In the genomic region with DNA sequence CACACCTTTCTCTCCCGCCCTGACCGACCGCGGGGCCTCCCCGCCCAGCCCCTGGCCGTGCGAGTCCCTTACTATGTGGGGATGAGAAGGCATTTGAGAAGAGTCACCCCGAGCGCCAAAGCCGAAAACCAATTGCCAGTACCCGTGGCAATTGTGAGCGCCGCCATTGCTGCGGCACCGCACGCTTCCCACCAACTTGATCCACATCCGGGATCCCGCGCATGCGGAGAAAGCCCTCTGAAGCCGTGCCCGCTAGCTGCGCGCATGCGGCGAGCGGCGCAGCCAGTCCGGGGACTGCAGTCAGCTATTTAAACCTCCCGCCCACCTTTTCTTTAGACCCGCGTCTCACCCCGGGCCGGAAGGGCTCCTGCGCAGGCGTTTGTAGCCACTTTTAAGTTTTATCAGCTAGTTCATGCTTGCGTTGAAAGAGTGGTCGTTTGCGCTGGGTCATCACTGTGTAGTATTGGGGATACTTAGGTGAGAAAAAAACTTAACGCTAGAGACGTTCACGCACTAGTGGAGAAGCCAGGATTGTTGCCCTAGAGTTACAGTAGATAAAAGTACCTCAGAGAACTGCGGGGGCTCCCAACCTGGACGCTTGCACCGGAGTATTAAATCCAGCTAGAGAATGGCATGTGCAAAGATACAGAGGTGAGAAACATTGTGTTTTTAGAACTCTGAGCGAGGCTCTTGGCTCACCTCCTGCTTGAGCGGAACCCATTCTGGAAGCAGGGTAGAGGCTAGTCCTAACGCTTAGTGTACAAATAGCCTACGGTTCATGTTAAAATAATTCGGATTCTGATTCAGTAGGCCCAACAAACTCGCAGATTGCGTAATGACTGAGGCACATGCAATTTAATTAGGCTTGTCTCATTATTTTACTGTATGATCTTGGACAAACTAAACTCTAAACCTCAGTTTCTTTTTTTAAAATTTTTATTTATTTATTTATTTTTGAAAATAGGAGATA, we compare ENCODE assay signal across 1 cellular context.
A peak's percentile ranks its signal among the peaks of the same experiment; 100 is the strongest.
TF ChIP-seq lines count a peak whose summit lies in the region.

A gene (minus strand): TSS at position 205 of the 970 bp plus-strand sequence. CDS start 38 bp downstream, at position 167.

TF ChIP-seq in HEK293, 187 proteins besides CTCF, POLR2A, EP300 and RAD21 (continued from another document and continues in another):
- TF ChIP-seq, protein P1, sequence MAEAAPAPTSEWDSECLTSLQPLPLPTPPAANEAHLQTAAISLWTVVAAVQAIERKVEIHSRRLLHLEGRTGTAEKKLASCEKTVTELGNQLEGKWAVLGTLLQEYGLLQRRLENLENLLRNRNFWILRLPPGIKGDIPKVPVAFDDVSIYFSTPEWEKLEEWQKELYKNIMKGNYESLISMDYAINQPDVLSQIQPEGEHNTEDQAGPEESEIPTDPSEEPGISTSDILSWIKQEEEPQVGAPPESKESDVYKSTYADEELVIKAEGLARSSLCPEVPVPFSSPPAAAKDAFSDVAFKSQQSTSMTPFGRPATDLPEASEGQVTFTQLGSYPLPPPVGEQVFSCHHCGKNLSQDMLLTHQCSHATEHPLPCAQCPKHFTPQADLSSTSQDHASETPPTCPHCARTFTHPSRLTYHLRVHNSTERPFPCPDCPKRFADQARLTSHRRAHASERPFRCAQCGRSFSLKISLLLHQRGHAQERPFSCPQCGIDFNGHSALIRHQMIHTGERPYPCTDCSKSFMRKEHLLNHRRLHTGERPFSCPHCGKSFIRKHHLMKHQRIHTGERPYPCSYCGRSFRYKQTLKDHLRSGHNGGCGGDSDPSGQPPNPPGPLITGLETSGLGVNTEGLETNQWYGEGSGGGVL (tag by site-specific recombination; IDR thresholded peaks at IDR 0.05): no peak
- TF ChIP-seq, protein P2, sequence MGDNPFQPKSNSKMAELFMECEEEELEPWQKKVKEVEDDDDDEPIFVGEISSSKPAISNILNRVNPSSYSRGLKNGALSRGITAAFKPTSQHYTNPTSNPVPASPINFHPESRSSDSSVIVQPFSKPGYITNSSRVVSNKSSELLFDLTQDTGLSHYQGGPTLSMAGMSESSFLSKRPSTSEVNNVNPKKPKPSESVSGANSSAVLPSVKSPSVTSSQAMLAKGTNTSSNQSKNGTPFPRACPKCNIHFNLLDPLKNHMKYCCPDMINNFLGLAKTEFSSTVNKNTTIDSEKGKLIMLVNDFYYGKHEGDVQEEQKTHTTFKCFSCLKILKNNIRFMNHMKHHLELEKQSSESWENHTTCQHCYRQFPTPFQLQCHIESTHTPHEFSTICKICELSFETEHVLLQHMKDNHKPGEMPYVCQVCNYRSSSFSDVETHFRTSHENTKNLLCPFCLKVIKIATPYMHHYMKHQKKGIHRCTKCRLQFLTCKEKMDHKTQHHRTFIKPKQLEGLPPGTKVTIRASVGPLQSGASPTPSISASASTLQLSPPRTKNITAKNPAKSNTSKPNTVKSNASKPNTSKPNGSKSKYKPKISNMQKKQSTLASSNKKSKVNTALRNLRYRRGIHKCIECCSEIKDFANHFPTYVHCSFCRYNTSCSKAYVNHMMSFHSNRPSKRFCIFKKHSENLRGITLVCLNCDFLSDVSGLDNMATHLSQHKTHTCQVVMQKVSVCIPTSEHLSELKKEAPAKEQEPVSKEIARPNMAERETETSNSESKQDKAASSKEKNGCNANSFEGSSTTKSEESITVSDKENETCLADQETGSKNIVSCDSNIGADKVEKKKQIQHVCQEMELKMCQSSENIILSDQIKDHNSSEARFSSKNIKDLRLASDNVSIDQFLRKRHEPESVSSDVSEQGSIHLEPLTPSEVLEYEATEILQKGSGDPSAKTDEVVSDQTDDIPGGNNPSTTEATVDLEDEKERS (tag by site-specific recombination; IDR thresholded peaks at IDR 0.05): no peak
- TF ChIP-seq ZNF514 (tag by site-specific recombination; IDR thresholded peaks at IDR 0.05) (no peak), ZNF792 (tag by site-specific recombination; IDR thresholded peaks at IDR 0.05) (no peak), ZNF776 (tag by site-specific recombination; IDR thresholded peaks at IDR 0.05; ENCODE audit: borderline replicate concordance) (no peak), ZNF501 (tag by site-specific recombination; IDR thresholded peaks at IDR 0.05) (peak; percentile 18; the same call in 1 of the 2 replicates), ZNF202 (tag by site-specific recombination; IDR thresholded peaks at IDR 0.05; ENCODE audit: borderline replicate concordance) (no peak), ZNF560 (tag by site-specific recombination; IDR thresholded peaks at IDR 0.05; ENCODE audit: borderline replicate concordance) (no peak), ZNF670 (tag by site-specific recombination; IDR thresholded peaks at IDR 0.05; ENCODE audit: low read depth) (no peak), ZNF701 (tag by site-specific recombination; IDR thresholded peaks at IDR 0.05) (no peak), ZNF707 (tag by site-specific recombination; IDR thresholded peaks at IDR 0.05) (no peak), ZNF664 (tag by site-specific recombination; IDR thresholded peaks at IDR 0.05) (no peak), FEZF1 (tag by site-specific recombination; IDR thresholded peaks at IDR 0.05) (no peak), HOXD13 (CRISPR knock-in tag; IDR thresholded peaks at IDR 0.05; ENCODE audit: borderline replicate concordance) (0 out of 2 replicates have a peak, but pooled peaks have one; percentile 34), SP7 (tag by site-specific recombination; IDR thresholded peaks at IDR 0.05) (peak; percentile 19; the same call in 1 of the 2 replicates), ZNF48 (tag by site-specific recombination; IDR thresholded peaks at IDR 0.05) (no peak), GLI4 (tag by site-specific recombination; IDR thresholded peaks at IDR 0.05) (no peak), KLF10 (tag by site-specific recombination; IDR thresholded peaks at IDR 0.05) (no peak), ZFP3 (tag by site-specific recombination; IDR thresholded peaks at IDR 0.05; ENCODE audit: low read depth) (peak; percentile 74), ZNF623 (tag by site-specific recombination; IDR thresholded peaks at IDR 0.05) (0 out of 2 replicates have a peak, but pooled peaks have one; percentile 12), EGR2 (tag by site-specific recombination; IDR thresholded peaks at IDR 0.05; ENCODE audit: low read depth) (peak; percentile 53; the same call in 1 of the 2 replicates), ZNF426 (tag by site-specific recombination; IDR thresholded peaks at IDR 0.05) (no peak), ZSCAN30 (tag by site-specific recombination; IDR thresholded peaks at IDR 0.05) (no peak), ZNF621 (tag by site-specific recombination; IDR thresholded peaks at IDR 0.05) (no peak), ZNF157 (tag by site-specific recombination; IDR thresholded peaks at IDR 0.05) (no peak), ZNF302 (tag by site-specific recombination; IDR thresholded peaks at IDR 0.05; ENCODE audit: low read depth) (no peak), MZF1 (tag by site-specific recombination; IDR thresholded peaks at IDR 0.05; ENCODE audit: borderline replicate concordance) (no peak), ZNF174 (tag by site-specific recombination; IDR thresholded peaks at IDR 0.05) (no peak), OSR2 (tag by site-specific recombination; IDR thresholded peaks at IDR 0.05) (no peak), ZNF548 (tag by site-specific recombination; IDR thresholded peaks at IDR 0.05) (no peak), ZSCAN23 (tag by site-specific recombination; IDR thresholded peaks at IDR 0.05) (no peak), ZNF366 (tag by site-specific recombination; conservative IDR thresholded peaks at IDR 0.05) (no peak), ZNF350 (tag by site-specific recombination; IDR thresholded peaks at IDR 0.05) (no peak), ZNF777 (tag by site-specific recombination; IDR thresholded peaks at IDR 0.05; ENCODE audit: borderline replicate concordance) (no peak), ZNF747 (tag by site-specific recombination; IDR thresholded peaks at IDR 0.05) (no peak), ZNF155 (tag by site-specific recombination; IDR thresholded peaks at IDR 0.05) (no peak), ZNF555 (tag by site-specific recombination; conservative IDR thresholded peaks at IDR 0.05) (no peak)
- TF ChIP-seq, protein P3, sequence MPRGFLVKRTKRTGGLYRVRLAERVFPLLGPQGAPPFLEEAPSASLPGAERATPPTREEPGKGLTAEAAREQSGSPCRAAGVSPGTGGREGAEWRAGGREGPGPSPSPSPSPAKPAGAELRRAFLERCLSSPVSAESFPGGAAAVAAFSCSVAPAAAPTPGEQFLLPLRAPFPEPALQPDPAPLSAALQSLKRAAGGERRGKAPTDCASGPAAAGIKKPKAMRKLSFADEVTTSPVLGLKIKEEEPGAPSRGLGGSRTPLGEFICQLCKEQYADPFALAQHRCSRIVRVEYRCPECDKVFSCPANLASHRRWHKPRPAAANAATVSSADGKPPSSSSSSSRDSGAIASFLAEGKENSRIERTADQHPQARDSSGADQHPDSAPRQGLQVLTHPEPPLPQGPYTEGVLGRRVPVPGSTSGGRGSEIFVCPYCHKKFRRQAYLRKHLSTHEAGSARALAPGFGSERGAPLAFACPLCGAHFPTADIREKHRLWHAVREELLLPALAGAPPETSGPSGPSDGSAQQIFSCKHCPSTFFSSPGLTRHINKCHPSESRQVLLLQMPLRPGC (tag by site-specific recombination; IDR thresholded peaks at IDR 0.05): no peak
- TF ChIP-seq, protein P4, sequence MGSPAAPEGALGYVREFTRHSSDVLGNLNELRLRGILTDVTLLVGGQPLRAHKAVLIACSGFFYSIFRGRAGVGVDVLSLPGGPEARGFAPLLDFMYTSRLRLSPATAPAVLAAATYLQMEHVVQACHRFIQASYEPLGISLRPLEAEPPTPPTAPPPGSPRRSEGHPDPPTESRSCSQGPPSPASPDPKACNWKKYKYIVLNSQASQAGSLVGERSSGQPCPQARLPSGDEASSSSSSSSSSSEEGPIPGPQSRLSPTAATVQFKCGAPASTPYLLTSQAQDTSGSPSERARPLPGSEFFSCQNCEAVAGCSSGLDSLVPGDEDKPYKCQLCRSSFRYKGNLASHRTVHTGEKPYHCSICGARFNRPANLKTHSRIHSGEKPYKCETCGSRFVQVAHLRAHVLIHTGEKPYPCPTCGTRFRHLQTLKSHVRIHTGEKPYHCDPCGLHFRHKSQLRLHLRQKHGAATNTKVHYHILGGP (tag by site-specific recombination; IDR thresholded peaks at IDR 0.05): no peak
- TF ChIP-seq, protein P5, sequence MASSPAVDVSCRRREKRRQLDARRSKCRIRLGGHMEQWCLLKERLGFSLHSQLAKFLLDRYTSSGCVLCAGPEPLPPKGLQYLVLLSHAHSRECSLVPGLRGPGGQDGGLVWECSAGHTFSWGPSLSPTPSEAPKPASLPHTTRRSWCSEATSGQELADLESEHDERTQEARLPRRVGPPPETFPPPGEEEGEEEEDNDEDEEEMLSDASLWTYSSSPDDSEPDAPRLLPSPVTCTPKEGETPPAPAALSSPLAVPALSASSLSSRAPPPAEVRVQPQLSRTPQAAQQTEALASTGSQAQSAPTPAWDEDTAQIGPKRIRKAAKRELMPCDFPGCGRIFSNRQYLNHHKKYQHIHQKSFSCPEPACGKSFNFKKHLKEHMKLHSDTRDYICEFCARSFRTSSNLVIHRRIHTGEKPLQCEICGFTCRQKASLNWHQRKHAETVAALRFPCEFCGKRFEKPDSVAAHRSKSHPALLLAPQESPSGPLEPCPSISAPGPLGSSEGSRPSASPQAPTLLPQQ (tag by site-specific recombination; IDR thresholded peaks at IDR 0.05): 0 out of 2 replicates have a peak, but pooled peaks have one; percentile 33
- TF ChIP-seq, protein P6, sequence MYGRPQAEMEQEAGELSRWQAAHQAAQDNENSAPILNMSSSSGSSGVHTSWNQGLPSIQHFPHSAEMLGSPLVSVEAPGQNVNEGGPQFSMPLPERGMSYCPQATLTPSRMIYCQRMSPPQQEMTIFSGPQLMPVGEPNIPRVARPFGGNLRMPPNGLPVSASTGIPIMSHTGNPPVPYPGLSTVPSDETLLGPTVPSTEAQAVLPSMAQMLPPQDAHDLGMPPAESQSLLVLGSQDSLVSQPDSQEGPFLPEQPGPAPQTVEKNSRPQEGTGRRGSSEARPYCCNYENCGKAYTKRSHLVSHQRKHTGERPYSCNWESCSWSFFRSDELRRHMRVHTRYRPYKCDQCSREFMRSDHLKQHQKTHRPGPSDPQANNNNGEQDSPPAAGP (tag by site-specific recombination; IDR thresholded peaks at IDR 0.05): no peak
- TF ChIP-seq, protein P7, sequence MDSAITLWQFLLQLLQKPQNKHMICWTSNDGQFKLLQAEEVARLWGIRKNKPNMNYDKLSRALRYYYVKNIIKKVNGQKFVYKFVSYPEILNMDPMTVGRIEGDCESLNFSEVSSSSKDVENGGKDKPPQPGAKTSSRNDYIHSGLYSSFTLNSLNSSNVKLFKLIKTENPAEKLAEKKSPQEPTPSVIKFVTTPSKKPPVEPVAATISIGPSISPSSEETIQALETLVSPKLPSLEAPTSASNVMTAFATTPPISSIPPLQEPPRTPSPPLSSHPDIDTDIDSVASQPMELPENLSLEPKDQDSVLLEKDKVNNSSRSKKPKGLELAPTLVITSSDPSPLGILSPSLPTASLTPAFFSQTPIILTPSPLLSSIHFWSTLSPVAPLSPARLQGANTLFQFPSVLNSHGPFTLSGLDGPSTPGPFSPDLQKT (IDR thresholded peaks at IDR 0.05; ENCODE audit: borderline replicate concordance, low read depth, low read length): no peak
- TF ChIP-seq, protein P8, sequence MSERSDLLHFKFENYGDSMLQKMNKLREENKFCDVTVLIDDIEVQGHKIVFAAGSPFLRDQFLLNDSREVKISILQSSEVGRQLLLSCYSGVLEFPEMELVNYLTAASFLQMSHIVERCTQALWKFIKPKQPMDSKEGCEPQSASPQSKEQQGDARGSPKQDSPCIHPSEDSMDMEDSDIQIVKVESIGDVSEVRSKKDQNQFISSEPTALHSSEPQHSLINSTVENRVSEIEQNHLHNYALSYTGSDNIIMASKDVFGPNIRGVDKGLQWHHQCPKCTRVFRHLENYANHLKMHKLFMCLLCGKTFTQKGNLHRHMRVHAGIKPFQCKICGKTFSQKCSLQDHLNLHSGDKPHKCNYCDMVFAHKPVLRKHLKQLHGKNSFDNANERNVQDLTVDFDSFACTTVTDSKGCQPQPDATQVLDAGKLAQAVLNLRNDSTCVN (tag by site-specific recombination; optimal IDR thresholded peaks at IDR 0.05): peak; percentile 77
- TF ChIP-seq, protein P9, sequence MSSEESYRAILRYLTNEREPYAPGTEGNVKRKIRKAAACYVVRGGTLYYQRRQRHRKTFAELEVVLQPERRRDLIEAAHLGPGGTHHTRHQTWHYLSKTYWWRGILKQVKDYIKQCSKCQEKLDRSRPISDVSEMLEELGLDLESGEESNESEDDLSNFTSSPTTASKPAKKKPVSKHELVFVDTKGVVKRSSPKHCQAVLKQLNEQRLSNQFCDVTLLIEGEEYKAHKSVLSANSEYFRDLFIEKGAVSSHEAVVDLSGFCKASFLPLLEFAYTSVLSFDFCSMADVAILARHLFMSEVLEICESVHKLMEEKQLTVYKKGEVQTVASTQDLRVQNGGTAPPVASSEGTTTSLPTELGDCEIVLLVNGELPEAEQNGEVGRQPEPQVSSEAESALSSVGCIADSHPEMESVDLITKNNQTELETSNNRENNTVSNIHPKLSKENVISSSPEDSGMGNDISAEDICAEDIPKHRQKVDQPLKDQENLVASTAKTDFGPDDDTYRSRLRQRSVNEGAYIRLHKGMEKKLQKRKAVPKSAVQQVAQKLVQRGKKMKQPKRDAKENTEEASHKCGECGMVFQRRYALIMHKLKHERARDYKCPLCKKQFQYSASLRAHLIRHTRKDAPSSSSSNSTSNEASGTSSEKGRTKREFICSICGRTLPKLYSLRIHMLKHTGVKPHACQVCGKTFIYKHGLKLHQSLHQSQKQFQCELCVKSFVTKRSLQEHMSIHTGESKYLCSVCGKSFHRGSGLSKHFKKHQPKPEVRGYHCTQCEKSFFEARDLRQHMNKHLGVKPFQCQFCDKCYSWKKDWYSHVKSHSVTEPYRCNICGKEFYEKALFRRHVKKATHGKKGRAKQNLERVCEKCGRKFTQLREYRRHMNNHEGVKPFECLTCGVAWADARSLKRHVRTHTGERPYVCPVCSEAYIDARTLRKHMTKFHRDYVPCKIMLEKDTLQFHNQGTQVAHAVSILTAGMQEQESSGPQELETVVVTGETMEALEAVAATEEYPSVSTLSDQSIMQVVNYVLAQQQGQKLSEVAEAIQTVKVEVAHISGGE (tag by site-specific recombination; conservative IDR thresholded peaks at IDR 0.05; ENCODE audit: low read depth): peak; percentile 65
